ENCODE assay signal across 27 cellular contexts in genomic region chr19:902093-902370, GRCh38. TPM values are rescaled to one million over a fixed set of nuclear protein-coding genes. Genes with fewer than 3 reads are reported as not detected.
"Had no signal": no experiment of that assay in that cellular context is flagged by ENCODE, and none has a peak within 500 bp of the region (broad histone marks: within the 10 kb centered on the region; RNA-seq: fewer than 3 reads in every experiment).

No MANE protein-coding gene starts in this region.

- H3K27ac ChIP-seq: epithelial cell of prostate, esophagus muscularis mucosa, gastrocnemius medialis, heart right ventricle, tibial artery, upper lobe of left lung had no signal

- DNase-seq: effector memory CD8-positive, alpha-beta T cell; gastrocnemius medialis; heart right ventricle; hypothalamus; kidney glomerular epithelial cell; naive thymus-derived CD8-positive, alpha-beta T cell; nucleus accumbens; pancreas; retina; stimulated activated CD4-positive, alpha-beta T cell treated with anti-CD3 and anti-CD28 coated beads, Interleukin-4, amount 100 ng/mL, for 1 hour; stimulated activated CD8-positive, alpha-beta memory T cell treated with anti-CD3 and anti-CD28 coated beads, Interleukin-4, amount 100 ng/mL, for 48 hours; tibial artery; upper lobe of left lung had no signal

- ATAC-seq: effector memory CD8-positive, alpha-beta T cell; gastrocnemius medialis; heart right ventricle; naive thymus-derived CD8-positive, alpha-beta T cell; pancreas; stimulated activated effector memory CD8-positive, alpha-beta T cell treated with anti-CD3 and anti-CD28 coated beads, Interleukin-12 subunit alpha, Interleukin-12 subunit beta, amount 100 ng/mL, for 72 hours had no signal

- H3K4me3 Mint-ChIP-seq: dendritic cell treated with granulocyte-macrophage colony-stimulating factor and Interleukin-4, amounts not matched to agents 40 ng/mL and 50 ng/mL, for 4 days; effector memory CD8-positive, alpha-beta T cell; stimulated activated effector memory CD8-positive, alpha-beta T cell treated with anti-CD3 and anti-CD28 coated beads, Interleukin-12 subunit alpha, Interleukin-12 subunit beta, amount 100 ng/mL, for 72 hours; stimulated activated naive CD8-positive, alpha-beta T cell treated with anti-CD3 and anti-CD28 coated beads, Interleukin-15, Interleukin-2, amounts not matched to agents 100 ng/mL and 50 ng/mL, for 24 hours had no signal

- H3K4me1 ChIP-seq: gastrocnemius medialis, pancreas, upper lobe of left lung had no signal

- H3K4me3 ChIP-seq: esophagus muscularis mucosa, gastrocnemius medialis, heart right ventricle, pancreas, right lobe of liver, tibial artery, upper lobe of left lung had no signal

- H3K27ac Mint-ChIP-seq: dendritic cell treated with granulocyte-macrophage colony-stimulating factor and Interleukin-4, amounts not matched to agents 40 ng/mL and 50 ng/mL, for 4 days; progenitor cell of endocrine pancreas; stimulated activated effector memory CD8-positive, alpha-beta T cell treated with anti-CD3 and anti-CD28 coated beads, Interleukin-12 subunit alpha, Interleukin-12 subunit beta, amount 100 ng/mL, for 72 hours; stimulated activated naive CD8-positive, alpha-beta T cell treated with anti-CD3 and anti-CD28 coated beads, Interleukin-15, Interleukin-2, amounts not matched to agents 100 ng/mL and 50 ng/mL, for 24 hours had no signal

- H3K9me3 Mint-ChIP-seq: dendritic cell treated with granulocyte-macrophage colony-stimulating factor and Interleukin-4, amounts not matched to agents 40 ng/mL and 50 ng/mL, for 4 days; effector memory CD8-positive, alpha-beta T cell; naive thymus-derived CD8-positive, alpha-beta T cell; stimulated activated effector memory CD8-positive, alpha-beta T cell treated with anti-CD3 and anti-CD28 coated beads, Interleukin-12 subunit alpha, Interleukin-12 subunit beta, amount 100 ng/mL, for 72 hours; stimulated activated naive CD8-positive, alpha-beta T cell treated with anti-CD3 and anti-CD28 coated beads, Interleukin-15, Interleukin-2, amounts not matched to agents 100 ng/mL and 50 ng/mL, for 24 hours had no signal

- H3K27me3 Mint-ChIP-seq: dendritic cell treated with granulocyte-macrophage colony-stimulating factor and Interleukin-4, amounts not matched to agents 40 ng/mL and 50 ng/mL, for 4 days; effector memory CD8-positive, alpha-beta T cell; progenitor cell of endocrine pancreas; stimulated activated naive CD8-positive, alpha-beta T cell treated with anti-CD3 and anti-CD28 coated beads, Interleukin-15, Interleukin-2, amounts not matched to agents 100 ng/mL and 50 ng/mL, for 24 hours had no signal

- H3K27me3 ChIP-seq: esophagus muscularis mucosa, gastrocnemius medialis, heart right ventricle, pancreas, right lobe of liver, tibial artery, upper lobe of left lung had no signal

- H3K9me3 ChIP-seq: esophagus muscularis mucosa, gastrocnemius medialis, heart right ventricle, pancreas, right lobe of liver, tibial artery, upper lobe of left lung had no signal

RNA-seq across cellular contexts. Expression of gene RNU6-9, which starts 8.7 kb away (rescaled TPM):
- total RNA-seq: esophagus muscularis mucosa; fibroblast of villous mesenchyme; gastrocnemius medialis; heart right ventricle; liver; lung microvascular endothelial cell; mesenteric fat pad; mononuclear cell; naive thymus-derived CD8-positive, alpha-beta T cell; pancreas; progenitor cell of endocrine pancreas; right lobe of liver; temporal lobe; upper lobe of left lung had no signal
- polyA plus RNA-seq: heart right ventricle; liver; naive thymus-derived CD8-positive, alpha-beta T cell; neural cell; pancreas had no signal

RNA-seq across cellular contexts. Expression of gene KISS1R, which starts 15.1 kb away (rescaled TPM):
- total RNA-seq: esophagus muscularis mucosa, fibroblast of villous mesenchyme, gastrocnemius medialis, heart right ventricle, liver, lung microvascular endothelial cell, mesenteric fat pad, upper lobe of left lung had no signal
- polyA plus RNA-seq: heart right ventricle, liver had no signal
